ENCODE assay signal across 8 cellular contexts in genomic region chr7:21946228-21946709, GRCh38. TPM values are rescaled to one million over a fixed set of nuclear protein-coding genes. Genes with fewer than 3 reads are reported as not detected.
DNase-seq lines count a peak whose midpoint lies in the region; ATAC-seq, FAIRE-seq and TF ChIP-seq lines count a peak whose summit lies in the region.

No MANE protein-coding gene starts in this region.

- H3F3A ChIP-seq in SU-DHL-6 (ENCODE audit: insufficient read depth), result peaks cover 17% of the 10 kb centered on the region

- H3K4me3 ChIP-seq in SU-DHL-6 (ENCODE audit: insufficient read depth, low read length, poor library complexity, severe bottlenecking) (peak overlapping the region; percentile 69), gastroesophageal sphincter (peak overlapping the region; percentile 59 to 81), skin epidermis (peak overlapping the region; percentile 53 to 76 (median 61))

- 22 to 100% methylated on average over 1 to 3 of the region's 7 CpGs for WGBS in gastroesophageal sphincter (ENCODE audit: low coverage in 1 of 2), 2 donors

- no peak for TF ChIP-seq POLR2A in gastroesophageal sphincter (IDR thresholded peaks at IDR 0.05)

- H4K20me1 ChIP-seq in SU-DHL-6 (ENCODE audit: low read depth, low read length), result peaks cover 4% of the 10 kb centered on the region; the same call in 1 of the 2 replicates

- H3K9me3 ChIP-seq in SU-DHL-6 (ENCODE audit: insufficient read depth, low read length) (no peaks in the 10 kb centered on the region), gastroesophageal sphincter (no peaks in the 10 kb centered on the region)

- H3K27ac ChIP-seq in SU-DHL-6 (ENCODE audit: low read depth, low read length) (peak overlapping the region; percentile 83), gastroesophageal sphincter (peak overlapping the region in 3 of 4 donors; percentile 80 to 89 (median 87)), skin epidermis (peak overlapping the region in 17 of 21 experiments; percentile 7 to 90 (median 86))

- no peak for TF ChIP-seq EP300 in gastroesophageal sphincter (IDR thresholded peaks at IDR 0.05)

- H3K27me3 ChIP-seq in SU-DHL-6 (ENCODE audit: low read length) (no peaks in the 10 kb centered on the region), gastroesophageal sphincter (no peaks in the 10 kb centered on the region)

- H3K36me3 ChIP-seq in SU-DHL-6 (ENCODE audit: low read length), result no peaks in the 10 kb centered on the region
- no peaks in the 10 kb centered on the region for H3K36me3 ChIP-seq in gastroesophageal sphincter

- H2AFZ ChIP-seq in SU-DHL-6 (ENCODE audit: low read depth, low read length, severe bottlenecking), result peak overlapping the region; percentile 97

- ATAC-seq in gastroesophageal sphincter (no peak), HG03565 (IDR thresholded peaks at IDR 0.05; ENCODE audit: unreplicated experiment) (no peak), HG03139 (IDR thresholded peaks at IDR 0.05; ENCODE audit: unreplicated experiment) (no peak)

- H3K79me2 ChIP-seq in SU-DHL-6 (ENCODE audit: insufficient read depth, low read length), result peaks cover 32% of the 10 kb centered on the region

- H3K9me2 ChIP-seq in SU-DHL-6 (replicated peaks; ENCODE audit: insufficient read depth, low read length), result no peaks in the 10 kb centered on the region

- H3K4me2 ChIP-seq in SU-DHL-6 (ENCODE audit: low read depth, low read length, poor library complexity, severe bottlenecking), result peak overlapping the region; percentile 75

- DNase-seq in NCI-H1694 treated with DMSO at 0.1 percent for 48 hours (lab: John Stamatoyannopoulos, UW) (peak; percentile 51), NCI-H1694 (lab: John Stamatoyannopoulos, UW) (no peak), frontal cortex (ENCODE audit: low spot score in 2 of 2) (no peak)

- H3K9ac ChIP-seq in SU-DHL-6 (ENCODE audit: low read length), result peak overlapping the region; percentile 64

- no peak for FAIRE-seq in frontal cortex (lab: Jason Lieb, UNC)

- H3K4me1 ChIP-seq in gastroesophageal sphincter, result peaks cover 0 to 50% (median 13%) of the 10 kb centered on the region in 3 donors

- TF ChIP-seq CTCF in SU-DHL-6 (IDR thresholded peaks at IDR 0.05; ENCODE audit: insufficient read depth, low read length, poor library complexity, severe bottlenecking), result no peak
- no peak for TF ChIP-seq CTCF in gastroesophageal sphincter (IDR thresholded peaks at IDR 0.05)

RNA-seq across cellular contexts. Expression of gene CDCA7L, which starts 0.6 kb away (rescaled TPM):
- total RNA-seq in gastroesophageal sphincter (10 to 100 TPM; 19.6 to 47.7 (median 30.3) TPM), frontal cortex (31.4 TPM)
